11 cellular contexts compared by ENCODE assay signal in genomic region chrX:2502668-2503519, GRCh38. TPM values are rescaled to one million over a fixed set of nuclear protein-coding genes. Genes with fewer than 3 reads are reported as not detected.
DNase-seq lines count a peak whose midpoint lies in the region; ATAC-seq lines count a peak whose summit lies in the region.
"Had no signal": no experiment of that assay in that cellular context is flagged by ENCODE, and none has a peak within 500 bp of the region (broad histone marks: within the 10 kb centered on the region; RNA-seq: fewer than 3 reads in every experiment).

No MANE protein-coding gene starts in this region.

- ATAC-seq in naive thymus-derived CD4-positive, alpha-beta T cell = no peak
- ATAC-seq in stimulated activated naive CD8-positive, alpha-beta T cell treated with anti-CD3 and anti-CD28 coated beads, Interleukin-15, Interleukin-2, amounts not matched to agents 100 U/mL and 50 U/mL, for 24 hours = no peak
- ATAC-seq in HG02798 (IDR thresholded peaks at IDR 0.05; ENCODE audit: poor library complexity, unreplicated experiment) = no peak
- ATAC-seq: foreskin keratinocyte had no signal

- H3K36me3 ChIP-seq in naive thymus-derived CD4-positive, alpha-beta T cell (ENCODE audit: control insufficient read depth in 2 of 3, insufficient read depth in 3 of 3, low read length in 3 of 3) = no peaks in the 10 kb centered on the region

- CTCF ChIA-PET in naive thymus-derived CD4-positive, alpha-beta T cell (lab: Charles Lee) = no interaction called here

- peak; percentile 21 for DNase-seq in AG08395 (ENCODE audit: low spot score)
- DNase-seq in dermis blood vessel endothelial cell = peak; percentile 10
- DNase-seq in naive thymus-derived CD4-positive, alpha-beta T cell = no peak
- no peak for DNase-seq in stimulated activated naive CD8-positive, alpha-beta T cell treated with anti-CD3 and anti-CD28 coated beads, Interleukin-15, Interleukin-2, amounts not matched to agents 100 U/mL and 50 U/mL, for 24 hours
- DNase-seq in NCI-H526 treated with DMSO at 0.1 percent for 48 hours (lab: John Stamatoyannopoulos, UW) = no peak
- DNase-seq in retina = no peak
- DNase-seq: activated naive CD8-positive, alpha-beta T cell treated with anti-CD3 and anti-CD28 coated beads, Interleukin-2, amount 10 ng/mL, durations not matched to agents 7 days and 5 days; NCI-H1105 treated with DMSO at 0.1 percent for 48 hours had no signal

- peaks cover 10 to 21% (median 21%) of the 10 kb centered on the region in 3 donors for H3K4me1 Mint-ChIP-seq in IgD-negative memory B cell
- peaks cover 12 to 25% (median 21%) of the 10 kb centered on the region in 7 donors for H3K4me1 Mint-ChIP-seq in naive thymus-derived CD4-positive, alpha-beta T cell

- H3K36me3 Mint-ChIP-seq in IgD-negative memory B cell = no peaks in the 10 kb centered on the region
- H3K36me3 Mint-ChIP-seq in naive thymus-derived CD4-positive, alpha-beta T cell = peaks cover 0 to 4% (median 0%) of the 10 kb centered on the region in 5 donors
- H3K36me3 Mint-ChIP-seq: activated naive CD8-positive, alpha-beta T cell treated with anti-CD3 and anti-CD28 coated beads, Interleukin-2, amount 10 ng/mL, durations not matched to agents 7 days and 5 days had no signal

- no peaks in the 10 kb centered on the region for H3K9me3 ChIP-seq in naive thymus-derived CD4-positive, alpha-beta T cell (ENCODE audit: control insufficient read depth in 2 of 3, low read length in 3 of 3)

- H3K27me3 Mint-ChIP-seq in IgD-negative memory B cell = no peaks in the 10 kb centered on the region
- H3K27me3 Mint-ChIP-seq in naive thymus-derived CD4-positive, alpha-beta T cell = no peaks in the 10 kb centered on the region
- H3K27me3 Mint-ChIP-seq: activated naive CD8-positive, alpha-beta T cell treated with anti-CD3 and anti-CD28 coated beads, Interleukin-2, amount 10 ng/mL, durations not matched to agents 7 days and 5 days had no signal

- no peak overlapping the region for H3K4me3 ChIP-seq in naive thymus-derived CD4-positive, alpha-beta T cell (ENCODE audit: low read length)

- POLR2A ChIA-PET in naive thymus-derived CD4-positive, alpha-beta T cell (lab: Charles Lee) = no interaction called here

- H3K27ac Mint-ChIP-seq in IgD-negative memory B cell = peak overlapping the region; percentile 64 to 78 (median 73)
- peak overlapping the region; percentile 14 to 87 (median 53) for H3K27ac Mint-ChIP-seq in naive thymus-derived CD4-positive, alpha-beta T cell

- no peaks in the 10 kb centered on the region for H3K27me3 ChIP-seq in naive thymus-derived CD4-positive, alpha-beta T cell (ENCODE audit: control insufficient read depth in 2 of 2, insufficient read depth in 2 of 2, low read length in 2 of 2)
- H3K27me3 ChIP-seq: foreskin keratinocyte had no signal

- peak overlapping the region; percentile 30 to 90 (median 52) for H3K4me3 Mint-ChIP-seq in IgD-negative memory B cell
- peak overlapping the region in 5 of 10 donors; percentile 2 to 88 (median 39) for H3K4me3 Mint-ChIP-seq in naive thymus-derived CD4-positive, alpha-beta T cell

- H3K9me3 Mint-ChIP-seq in IgD-negative memory B cell = no peaks in the 10 kb centered on the region
- no peaks in the 10 kb centered on the region for H3K9me3 Mint-ChIP-seq in naive thymus-derived CD4-positive, alpha-beta T cell
- H3K9me3 Mint-ChIP-seq: activated naive CD8-positive, alpha-beta T cell treated with anti-CD3 and anti-CD28 coated beads, Interleukin-2, amount 10 ng/mL, durations not matched to agents 7 days and 5 days had no signal

- intact Hi-C loops in naive thymus-derived CD4-positive, alpha-beta T cell (cut with micrococcal nuclease) = loop anchor here (5.0 kb wide), 3 partner anchors 104 to 841 kb away; no protein-coding TSS in a partner anchor

- H3K27ac ChIP-seq in naive thymus-derived CD4-positive, alpha-beta T cell (ENCODE audit: low read depth, low read length) = no peak overlapping the region
- H3K27ac ChIP-seq: foreskin keratinocyte had no signal

- H3K4me1 ChIP-seq in naive thymus-derived CD4-positive, alpha-beta T cell (ENCODE audit: control insufficient read depth in 2 of 2, insufficient read depth in 2 of 2, low read length in 2 of 2) = peaks cover 0 to 10% of the 10 kb centered on the region in 2 donors

RNA-seq across cellular contexts. Expression of gene DHRSX, which starts 2.1 kb away (rescaled TPM):
- polyA plus RNA-seq in IgD-negative memory B cell = 27.5 TPM
- 24.6 and 25.2 TPM in 2 replicates for total RNA-seq in dermis blood vessel endothelial cell
- total RNA-seq in naive thymus-derived CD4-positive, alpha-beta T cell = 10 to 100 TPM; 15.6 to 26.2 (median 20.4) TPM
- polyA plus RNA-seq in naive thymus-derived CD4-positive, alpha-beta T cell = 10 to 100 TPM; 15.0 to 16.2 TPM

RNA-seq across cellular contexts. Expression of gene ZBED1, which starts 2.1 kb away (rescaled TPM):
- polyA plus RNA-seq in IgD-negative memory B cell = 45.0 TPM
- total RNA-seq in dermis blood vessel endothelial cell = 57.5 and 75.7 TPM in 2 replicates
- total RNA-seq in naive thymus-derived CD4-positive, alpha-beta T cell = 10 to 100 TPM; 23.7 to 37.0 (median 27.4) TPM
- polyA plus RNA-seq in naive thymus-derived CD4-positive, alpha-beta T cell = 10 to 100 TPM; 33.3 to 44.3 TPM

Comparison
In these comparisons a context has a peak if more than half of its experiments do, and no peak if none do; other contexts are left out.
1. DNase-seq: peak in AG08395 (single experiment) and dermis blood vessel endothelial cell (single experiment); none in naive thymus-derived CD4-positive, alpha-beta T cell (0 of 9), stimulated activated naive CD8-positive, alpha-beta T cell treated with anti-CD3 and anti-CD28 coated beads, Interleukin-15, Interleukin-2, amounts not matched to agents 100 U/mL and 50 U/mL, for 24 hours (single experiment), NCI-H526 treated with DMSO at 0.1 percent for 48 hours (single experiment) and retina (single experiment).